10 cellular contexts compared by ENCODE assay signal in genomic region chr5:16713386-16713928, GRCh38.
DNase-seq lines count a peak whose midpoint lies in the region; ATAC-seq and FAIRE-seq lines count a peak whose summit lies in the region.
"Had no signal": no experiment of that assay in that cellular context is flagged by ENCODE, and none has a peak within 500 bp of the region (broad histone marks: within the 10 kb centered on the region; RNA-seq: fewer than 3 reads in every experiment).

No MANE protein-coding gene starts in this region.

- no peak overlapping the region for H3K9ac ChIP-seq in skeletal muscle satellite cell (ENCODE audit: low read depth, low read length)

- H3K27me3 ChIP-seq in skeletal muscle satellite cell (ENCODE audit: control insufficient read depth, insufficient read depth, low read length) = no peaks in the 10 kb centered on the region

- peak overlapping the region; percentile 25 for H3K4me2 ChIP-seq in skeletal muscle satellite cell (ENCODE audit: low read length)

- peaks cover 26% of the 10 kb centered on the region for H3K36me3 ChIP-seq in skeletal muscle satellite cell (ENCODE audit: insufficient read depth, low read length)

- DNase-seq in LHCN-M2 (ENCODE audit: low read depth) (peak; percentile 12), astrocyte of the hippocampus (ENCODE audit: low read depth, low spot score) (peak; percentile 91), hippocampal formation (lab: John Stamatoyannopoulos, UW) (peak; percentile 55 to 68), GM19239 (ENCODE audit: insufficient read length, low spot score) (no peak), NCI-H510A treated with DMSO at 0.1 percent for 48 hours (lab: John Stamatoyannopoulos, UW) (no peak), SKM-1 treated with dmso at 0.1 percent for 144 hours (lab: John Stamatoyannopoulos, UW; ENCODE audit: unreplicated experiment) (no peak)

- peaks cover 18% of the 10 kb centered on the region for H3K4me1 ChIP-seq in skeletal muscle satellite cell (ENCODE audit: control insufficient read depth, insufficient read depth, low read length)

- ATAC-seq in activated CD4-positive, CD25-positive, alpha-beta regulatory T cell treated with anti-CD3 and anti-CD28 coated beads, Interleukin-2, amount 50 U/mL, for 24 hours = no peak
- ATAC-seq: activated naive CD4-positive, alpha-beta T cell treated with anti-CD3 and anti-CD28 coated beads, Interleukin-2, amount 50 U/mL, for 72 hours; GM12878 had no signal

- H3K4me3 ChIP-seq in skeletal muscle satellite cell (ENCODE audit: low read length) = peak overlapping the region; percentile 45
- H3K4me3 ChIP-seq: GM12878 had no signal

- no peaks in the 10 kb centered on the region for H3K9me3 ChIP-seq in skeletal muscle satellite cell (replicated peaks; ENCODE audit: low read length)

- FAIRE-seq in GM19239 (lab: Jason Lieb, UNC) = no peak
- FAIRE-seq: GM12878 had no signal

Comparison
In these comparisons a context has a peak if more than half of its experiments do, and no peak if none do; other contexts are left out.
1. DNase-seq: peak in LHCN-M2 (single experiment), astrocyte of the hippocampus (single experiment) and hippocampal formation (2 of 2); none in GM19239 (single experiment), NCI-H510A treated with DMSO at 0.1 percent for 48 hours (single experiment) and SKM-1 treated with dmso at 0.1 percent for 144 hours (single experiment).